In genomic region chr4:75512336-75513211, GRCh38 we compare ENCODE assay signal across 1 cellular context.
TF ChIP-seq lines count a peak whose summit lies in the region.

No MANE protein-coding gene starts in this region.

TF ChIP-seq in GM12878, 131 proteins besides CTCF, POLR2A, EP300 and RAD21:
- TF ChIP-seq, protein P1, sequence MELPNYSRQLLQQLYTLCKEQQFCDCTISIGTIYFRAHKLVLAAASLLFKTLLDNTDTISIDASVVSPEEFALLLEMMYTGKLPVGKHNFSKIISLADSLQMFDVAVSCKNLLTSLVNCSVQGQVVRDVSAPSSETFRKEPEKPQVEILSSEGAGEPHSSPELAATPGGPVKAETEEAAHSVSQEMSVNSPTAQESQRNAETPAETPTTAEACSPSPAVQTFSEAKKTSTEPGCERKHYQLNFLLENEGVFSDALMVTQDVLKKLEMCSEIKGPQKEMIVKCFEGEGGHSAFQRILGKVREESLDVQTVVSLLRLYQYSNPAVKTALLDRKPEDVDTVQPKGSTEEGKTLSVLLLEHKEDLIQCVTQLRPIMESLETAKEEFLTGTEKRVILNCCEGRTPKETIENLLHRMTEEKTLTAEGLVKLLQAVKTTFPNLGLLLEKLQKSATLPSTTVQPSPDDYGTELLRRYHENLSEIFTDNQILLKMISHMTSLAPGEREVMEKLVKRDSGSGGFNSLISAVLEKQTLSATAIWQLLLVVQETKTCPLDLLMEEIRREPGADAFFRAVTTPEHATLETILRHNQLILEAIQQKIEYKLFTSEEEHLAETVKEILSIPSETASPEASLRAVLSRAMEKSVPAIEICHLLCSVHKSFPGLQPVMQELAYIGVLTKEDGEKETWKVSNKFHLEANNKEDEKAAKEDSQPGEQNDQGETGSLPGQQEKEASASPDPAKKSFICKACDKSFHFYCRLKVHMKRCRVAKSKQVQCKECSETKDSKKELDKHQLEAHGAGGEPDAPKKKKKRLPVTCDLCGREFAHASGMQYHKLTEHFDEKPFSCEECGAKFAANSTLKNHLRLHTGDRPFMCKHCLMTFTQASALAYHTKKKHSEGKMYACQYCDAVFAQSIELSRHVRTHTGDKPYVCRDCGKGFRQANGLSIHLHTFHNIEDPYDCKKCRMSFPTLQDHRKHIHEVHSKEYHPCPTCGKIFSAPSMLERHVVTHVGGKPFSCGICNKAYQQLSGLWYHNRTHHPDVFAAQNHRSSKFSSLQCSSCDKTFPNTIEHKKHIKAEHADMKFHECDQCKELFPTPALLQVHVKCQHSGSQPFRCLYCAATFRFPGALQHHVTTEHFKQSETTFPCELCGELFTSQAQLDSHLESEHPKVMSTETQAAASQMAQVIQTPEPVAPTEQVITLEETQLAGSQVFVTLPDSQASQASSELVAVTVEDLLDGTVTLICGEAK (IDR thresholded peaks at IDR 0.05; ENCODE audit: borderline replicate concordance): no peak
- peak; percentile 75 for TF ChIP-seq RUNX3 (IDR thresholded peaks at IDR 0.05; ENCODE audit: low read length)
- 0 out of 2 replicates have a peak, but pooled peaks have one; percentile 58 for TF ChIP-seq NR2F1 (conservative IDR thresholded peaks at IDR 0.05)
- peak; percentile 37; the same call in 1 of the 2 replicates for TF ChIP-seq IKZF1 (conservative IDR thresholded peaks at IDR 0.05)
- TF ChIP-seq, protein P2, sequence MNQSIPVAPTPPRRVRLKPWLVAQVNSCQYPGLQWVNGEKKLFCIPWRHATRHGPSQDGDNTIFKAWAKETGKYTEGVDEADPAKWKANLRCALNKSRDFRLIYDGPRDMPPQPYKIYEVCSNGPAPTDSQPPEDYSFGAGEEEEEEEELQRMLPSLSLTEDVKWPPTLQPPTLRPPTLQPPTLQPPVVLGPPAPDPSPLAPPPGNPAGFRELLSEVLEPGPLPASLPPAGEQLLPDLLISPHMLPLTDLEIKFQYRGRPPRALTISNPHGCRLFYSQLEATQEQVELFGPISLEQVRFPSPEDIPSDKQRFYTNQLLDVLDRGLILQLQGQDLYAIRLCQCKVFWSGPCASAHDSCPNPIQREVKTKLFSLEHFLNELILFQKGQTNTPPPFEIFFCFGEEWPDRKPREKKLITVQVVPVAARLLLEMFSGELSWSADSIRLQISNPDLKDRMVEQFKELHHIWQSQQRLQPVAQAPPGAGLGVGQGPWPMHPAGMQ (IDR thresholded peaks at IDR 0.05; ENCODE audit: borderline replicate concordance): no peak
- TF ChIP-seq IKZF2 (IDR thresholded peaks at IDR 0.05): peak; percentile 31 to 41; a peak in 2 of 4 replicates
- TF ChIP-seq TCF12 (IDR thresholded peaks at IDR 0.05; ENCODE audit: low read depth, low read length): 0 out of 2 replicates have a peak, but pooled peaks have one; percentile 45
- TF ChIP-seq ZNF384 (IDR thresholded peaks at IDR 0.05; ENCODE audit: borderline replicate concordance, low read depth, low read length): no peak
- no peak for TF ChIP-seq ZNF274 (IDR thresholded peaks at IDR 0.05; ENCODE audit: insufficient read depth, insufficient read length)
- TF ChIP-seq NKRF (conservative IDR thresholded peaks at IDR 0.05): no peak
- TF ChIP-seq, protein P3, sequence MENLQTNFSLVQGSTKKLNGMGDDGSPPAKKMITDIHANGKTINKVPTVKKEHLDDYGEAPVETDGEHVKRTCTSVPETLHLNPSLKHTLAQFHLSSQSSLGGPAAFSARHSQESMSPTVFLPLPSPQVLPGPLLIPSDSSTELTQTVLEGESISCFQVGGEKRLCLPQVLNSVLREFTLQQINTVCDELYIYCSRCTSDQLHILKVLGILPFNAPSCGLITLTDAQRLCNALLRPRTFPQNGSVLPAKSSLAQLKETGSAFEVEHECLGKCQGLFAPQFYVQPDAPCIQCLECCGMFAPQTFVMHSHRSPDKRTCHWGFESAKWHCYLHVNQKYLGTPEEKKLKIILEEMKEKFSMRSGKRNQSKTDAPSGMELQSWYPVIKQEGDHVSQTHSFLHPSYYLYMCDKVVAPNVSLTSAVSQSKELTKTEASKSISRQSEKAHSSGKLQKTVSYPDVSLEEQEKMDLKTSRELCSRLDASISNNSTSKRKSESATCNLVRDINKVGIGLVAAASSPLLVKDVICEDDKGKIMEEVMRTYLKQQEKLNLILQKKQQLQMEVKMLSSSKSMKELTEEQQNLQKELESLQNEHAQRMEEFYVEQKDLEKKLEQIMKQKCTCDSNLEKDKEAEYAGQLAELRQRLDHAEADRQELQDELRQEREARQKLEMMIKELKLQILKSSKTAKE (IDR thresholded peaks at IDR 0.05; ENCODE audit: low read depth, poor library complexity, severe bottlenecking): no peak
- TF ChIP-seq PAX8 (IDR thresholded peaks at IDR 0.05): no peak
- TF ChIP-seq BRCA1 (IDR thresholded peaks at IDR 0.05; ENCODE audit: low read depth, low read length): no peak
- 0 out of 2 replicates have a peak, but pooled peaks have one; percentile 25 for TF ChIP-seq MYB (IDR thresholded peaks at IDR 0.05; ENCODE audit: borderline replicate concordance, low read depth, low read length)
- peak; percentile 21; the same call in 1 of the 2 replicates for TF ChIP-seq EED (IDR thresholded peaks at IDR 0.05; ENCODE audit: low read depth)
